ENCODE assay signal across 11 cellular contexts in genomic region chr6:118843685-118844390, GRCh38. TPM values are rescaled to one million over a fixed set of nuclear protein-coding genes. Genes with fewer than 3 reads are reported as not detected.
DNase-seq lines count a peak whose midpoint lies in the region; ATAC-seq and TF ChIP-seq lines count a peak whose summit lies in the region.
"Had no signal": no experiment of that assay in that cellular context is flagged by ENCODE, and none has a peak within 500 bp of the region (broad histone marks: within the 10 kb centered on the region; RNA-seq: fewer than 3 reads in every experiment).

No MANE protein-coding gene starts in this region.

- H3K36me3 ChIP-seq in colonic mucosa (no peaks in the 10 kb centered on the region), tibial nerve (peaks cover 0 to 5% (median 0%) of the 10 kb centered on the region in 3 donors)

- DNase-seq in activated naive CD4-positive, alpha-beta T cell treated with anti-CD3 and anti-CD28 coated beads for 36 hours = peak; percentile 50
- no peak for DNase-seq in activated naive CD4-positive, alpha-beta T cell treated with anti-CD3 and anti-CD28 coated beads, Interleukin-2, amount 10 ng/mL, durations not matched to agents 7 days and 5 days
- DNase-seq in colonic mucosa = no peak
- DNase-seq in NCI-H146 (lab: John Stamatoyannopoulos, UW) = no peak
- DNase-seq in tibial nerve (ENCODE audit: low spot score in 2 of 2) = no peak
- DNase-seq: NCI-H2029 treated with DMSO at 0.1 percent for 48 hours, right cardiac atrium, substantia nigra had no signal

- no peaks in the 10 kb centered on the region for H3K27me3 Mint-ChIP-seq in activated naive CD4-positive, alpha-beta T cell treated with anti-CD3 and anti-CD28 coated beads for 36 hours (ENCODE audit: low read depth)
- no peaks in the 10 kb centered on the region for H3K27me3 Mint-ChIP-seq in activated naive CD4-positive, alpha-beta T cell treated with anti-CD3 and anti-CD28 coated beads, Interleukin-2, amount 10 ng/mL, durations not matched to agents 7 days and 5 days
- H3K27me3 Mint-ChIP-seq in stimulated activated memory B cell treated with anti-CD40 and anti-IgM and Interleukin-4, amounts not matched to agents 10 μg/mL and 1 μg/mL and 100 μg/mL, for 72 hours = no peaks in the 10 kb centered on the region

- ATAC-seq in HG02588 (IDR thresholded peaks at IDR 0.05; ENCODE audit: unreplicated experiment) = peak; percentile 93
- peak; percentile 93 for ATAC-seq in HG03571 (IDR thresholded peaks at IDR 0.05; ENCODE audit: unreplicated experiment)
- peak; percentile 88 for ATAC-seq in stimulated activated memory B cell treated with anti-CD40 and anti-IgM and Interleukin-4, amounts not matched to agents 10 μg/mL and 1 μg/mL and 100 μg/mL, for 72 hours
- ATAC-seq: right cardiac atrium had no signal

- H3K4me1 ChIP-seq in colonic mucosa (no peaks in the 10 kb centered on the region), tibial nerve (no peaks in the 10 kb centered on the region)

- peak overlapping the region; percentile 2 for H3K27ac Mint-ChIP-seq in activated naive CD4-positive, alpha-beta T cell treated with anti-CD3 and anti-CD28 coated beads for 36 hours
- no peak overlapping the region for H3K27ac Mint-ChIP-seq in activated naive CD4-positive, alpha-beta T cell treated with anti-CD3 and anti-CD28 coated beads, Interleukin-2, amount 10 ng/mL, durations not matched to agents 7 days and 5 days
- H3K27ac Mint-ChIP-seq in stimulated activated memory B cell treated with anti-CD40 and anti-IgM and Interleukin-4, amounts not matched to agents 10 μg/mL and 1 μg/mL and 100 μg/mL, for 72 hours = no peak overlapping the region

- no peak for TF ChIP-seq POLR2A in tibial nerve (IDR thresholded peaks at IDR 0.05)

- TF ChIP-seq EP300 in tibial nerve (IDR thresholded peaks at IDR 0.05) = no peak

- no peak overlapping the region for H3K9ac ChIP-seq in colonic mucosa (ENCODE audit: low read depth in 2 of 2, low read length in 2 of 2)

- H3K9me3 Mint-ChIP-seq in activated naive CD4-positive, alpha-beta T cell treated with anti-CD3 and anti-CD28 coated beads for 36 hours = no peaks in the 10 kb centered on the region
- peaks cover 5% of the 10 kb centered on the region for H3K9me3 Mint-ChIP-seq in activated naive CD4-positive, alpha-beta T cell treated with anti-CD3 and anti-CD28 coated beads, Interleukin-2, amount 10 ng/mL, durations not matched to agents 7 days and 5 days
- no peaks in the 10 kb centered on the region for H3K9me3 Mint-ChIP-seq in stimulated activated memory B cell treated with anti-CD40 and anti-IgM and Interleukin-4, amounts not matched to agents 10 μg/mL and 1 μg/mL and 100 μg/mL, for 72 hours

- no peaks in the 10 kb centered on the region for H3K27me3 ChIP-seq in colonic mucosa
- H3K27me3 ChIP-seq in tibial nerve = no peaks in the 10 kb centered on the region

- intact Hi-C loops in activated naive CD4-positive, alpha-beta T cell treated with anti-CD3 and anti-CD28 coated beads for 36 hours (cut with micrococcal nuclease) = loop anchor here (1.0 to 5.0 kb wide), 14 partner anchors 34 to 688 kb away; partner anchors contain the start of gene CEP85L
- intact Hi-C loops in colonic mucosa (cut with DNase I) = no loop called here

- no peak overlapping the region for H3K4me3 Mint-ChIP-seq in activated naive CD4-positive, alpha-beta T cell treated with anti-CD3 and anti-CD28 coated beads for 36 hours
- H3K4me3 Mint-ChIP-seq in activated naive CD4-positive, alpha-beta T cell treated with anti-CD3 and anti-CD28 coated beads, Interleukin-2, amount 10 ng/mL, durations not matched to agents 7 days and 5 days = no peak overlapping the region
- H3K4me3 Mint-ChIP-seq in stimulated activated memory B cell treated with anti-CD40 and anti-IgM and Interleukin-4, amounts not matched to agents 10 μg/mL and 1 μg/mL and 100 μg/mL, for 72 hours = no peak overlapping the region

- CTCF ChIA-PET in activated naive CD4-positive, alpha-beta T cell treated with anti-CD3 and anti-CD28 coated beads for 36 hours (lab: Charles Lee) = no interaction called here
- CTCF ChIA-PET in activated naive CD4-positive, alpha-beta T cell treated with anti-CD3 and anti-CD28 coated beads, Interleukin-2, amount 10 ng/mL, durations not matched to agents 7 days and 5 days (lab: Charles Lee) = no interaction called here

- H3K36me3 Mint-ChIP-seq in activated naive CD4-positive, alpha-beta T cell treated with anti-CD3 and anti-CD28 coated beads for 36 hours (ENCODE audit: low read depth) = peaks cover 10% of the 10 kb centered on the region
- H3K36me3 Mint-ChIP-seq in activated naive CD4-positive, alpha-beta T cell treated with anti-CD3 and anti-CD28 coated beads, Interleukin-2, amount 10 ng/mL, durations not matched to agents 7 days and 5 days = peaks cover 28% of the 10 kb centered on the region
- H3K36me3 Mint-ChIP-seq in stimulated activated memory B cell treated with anti-CD40 and anti-IgM and Interleukin-4, amounts not matched to agents 10 μg/mL and 1 μg/mL and 100 μg/mL, for 72 hours = peaks cover 16% of the 10 kb centered on the region

- H3K9me3 ChIP-seq in colonic mucosa (no peaks in the 10 kb centered on the region), tibial nerve (no peaks in the 10 kb centered on the region)

- 81 to 84% methylated on average over 4 of the region's 4 CpGs for WGBS in tibial nerve, 2 donors

- peaks cover 23% of the 10 kb centered on the region for H3K4me1 Mint-ChIP-seq in activated naive CD4-positive, alpha-beta T cell treated with anti-CD3 and anti-CD28 coated beads for 36 hours (ENCODE audit: low read depth)
- H3K4me1 Mint-ChIP-seq in activated naive CD4-positive, alpha-beta T cell treated with anti-CD3 and anti-CD28 coated beads, Interleukin-2, amount 10 ng/mL, durations not matched to agents 7 days and 5 days = peaks cover 17% of the 10 kb centered on the region
- peaks cover 50% of the 10 kb centered on the region for H3K4me1 Mint-ChIP-seq in stimulated activated memory B cell treated with anti-CD40 and anti-IgM and Interleukin-4, amounts not matched to agents 10 μg/mL and 1 μg/mL and 100 μg/mL, for 72 hours

- TF ChIP-seq CTCF in colonic mucosa (IDR thresholded peaks at IDR 0.05) (no peak), tibial nerve (IDR thresholded peaks at IDR 0.05) (no peak)

- H3K27ac ChIP-seq in colonic mucosa = no peak overlapping the region
- H3K27ac ChIP-seq in tibial nerve = no peak overlapping the region

- H3K4me3 ChIP-seq in colonic mucosa (no peak overlapping the region), tibial nerve (no peak overlapping the region)

RNA-seq across cellular contexts. Expression of gene ASF1A, which starts 50.1 kb away (rescaled TPM):
- total RNA-seq in activated naive CD4-positive, alpha-beta T cell treated with anti-CD3 and anti-CD28 coated beads for 36 hours = 10 to 100 TPM; 30.3 to 31.4 TPM
- total RNA-seq in colonic mucosa (10 to 100 TPM; 17.7 to 20.4 TPM), tibial nerve (10 to 100 TPM in 3 of 4 donors, 1 to 10 TPM in 1; 8.6 to 14.2 (median 13.0) TPM)
